8 cellular contexts compared by ENCODE assay signal in genomic region chr12:30822385-30823139, GRCh38.
DNase-seq lines count a peak whose midpoint lies in the region; ATAC-seq, FAIRE-seq and TF ChIP-seq lines count a peak whose summit lies in the region.

No MANE protein-coding gene starts in this region.

- DNase-seq in DMS53 treated with DMSO at 0.1 percent for 48 hours (lab: John Stamatoyannopoulos, UW; ENCODE audit: unreplicated experiment), result peak; percentile 97
- DNase-seq in NT2/D1 (ENCODE audit: low read depth, low spot score), result peak; percentile 67
- peak in 53 of 58 donors; percentile 7 to 78 (median 53) for DNase-seq in anterior cingulate cortex (lab: John Stamatoyannopoulos, UW)
- peak; percentile 77 for DNase-seq in right atrium auricular region (ENCODE audit: low spot score)
- DNase-seq in pancreas, result peak; percentile 38 to 87 (median 75)
- DNase-seq in NCI-H128 (lab: John Stamatoyannopoulos, UW; ENCODE audit: unreplicated experiment), result no peak

- H3K27ac ChIP-seq in right atrium auricular region (peak overlapping the region; percentile 32 to 77), pancreas (peak overlapping the region in 2 of 4 donors; percentile 74 to 76)

- H3K9me3 ChIP-seq in NT2/D1 (ENCODE audit: insufficient read depth, low read length) (no peaks in the 10 kb centered on the region), right atrium auricular region (no peaks in the 10 kb centered on the region), pancreas (no peaks in the 10 kb centered on the region)

- no peaks in the 10 kb centered on the region for H3K36me3 ChIP-seq in NT2/D1 (ENCODE audit: insufficient read depth, insufficient read length, low read length)
- no peaks in the 10 kb centered on the region for H3K36me3 ChIP-seq in right atrium auricular region
- H3K36me3 ChIP-seq in pancreas, result no peaks in the 10 kb centered on the region

- H3K27me3 ChIP-seq in NT2/D1 (ENCODE audit: insufficient read depth, insufficient read length), result peaks cover 34% of the 10 kb centered on the region
- H3K27me3 ChIP-seq in right atrium auricular region, result no peaks in the 10 kb centered on the region
- no peaks in the 10 kb centered on the region for H3K27me3 ChIP-seq in pancreas

- no peak for FAIRE-seq in pancreas (lab: Jason Lieb, UNC)

- H3K4me3 ChIP-seq in NT2/D1 (ENCODE audit: insufficient read length, low read depth) (peak overlapping the region; percentile 67), right atrium auricular region (peak overlapping the region; percentile 17 to 56), pancreas (peak overlapping the region; percentile 1 to 56 (median 22))

- ATAC-seq in GM21825 (IDR thresholded peaks at IDR 0.05; ENCODE audit: unreplicated experiment), result peak; percentile 63
- peak; percentile 79 to 95 (median 93) for ATAC-seq in pancreas
- no peak for ATAC-seq in HG03097 (IDR thresholded peaks at IDR 0.05; ENCODE audit: low FRiP score, unreplicated experiment)

- TF ChIP-seq CTCF in right atrium auricular region (IDR thresholded peaks at IDR 0.05) (peak in 1 of 2 donors; percentile 45), pancreas (IDR thresholded peaks at IDR 0.05) (no peak)

- no peaks in the 10 kb centered on the region for H3K4me1 ChIP-seq in NT2/D1 (ENCODE audit: insufficient read depth, insufficient read length)
- peaks cover 0 to 5% of the 10 kb centered on the region in 2 donors for H3K4me1 ChIP-seq in right atrium auricular region
- H3K4me1 ChIP-seq in pancreas, result peaks cover 0 to 4% (median 0%) of the 10 kb centered on the region in 3 donors

- WGBS in pancreas, 2 donors, result 9% methylated on average over 44 to 47 of the region's 47 CpGs

- peak overlapping the region; percentile 86 for H3K9ac ChIP-seq in NT2/D1 (ENCODE audit: insufficient read length, low read depth)

- intact Hi-C loops in pancreas (cut with DNase I), result no loop called here
